Comparison of ENCODE assay signal across 3 cellular contexts in genomic region chr1:235088440-235088839, GRCh38.
TF ChIP-seq lines count a peak whose summit lies in the region.

No MANE protein-coding gene starts in this region.

TF ChIP-seq in GM23338, 12 proteins besides CTCF, POLR2A, EP300 and RAD21 (continues in another document):
- TF ChIP-seq STAT1 (IDR thresholded peaks at IDR 0.05; ENCODE audit: unreplicated experiment), result no peak
- TF ChIP-seq JUNB (IDR thresholded peaks at IDR 0.05; ENCODE audit: unreplicated experiment), result no peak
- no peak for TF ChIP-seq EZH2phosphoT487 (IDR thresholded peaks at IDR 0.05; ENCODE audit: unreplicated experiment)
- no peak for TF ChIP-seq NANOG (IDR thresholded peaks at IDR 0.05; ENCODE audit: borderline replicate concordance)
- no peak for TF ChIP-seq POLR2AphosphoS5 (IDR thresholded peaks at IDR 0.05; ENCODE audit: low read depth)
- TF ChIP-seq ETS1 (IDR thresholded peaks at IDR 0.05), result no peak
- TF ChIP-seq ZNF114 (CRISPR knock-in tag; IDR thresholded peaks at IDR 0.05), result no peak
- TF ChIP-seq CREB1 (CRISPR knock-in tag; IDR thresholded peaks at IDR 0.05; ENCODE audit: low read depth), result no peak
- TF ChIP-seq EZH2 (IDR thresholded peaks at IDR 0.05; ENCODE audit: low read depth, unreplicated experiment), result no peak

TF ChIP-seq in WTC11, 78 proteins besides CTCF, POLR2A, EP300 and RAD21:
- TF ChIP-seq MAX (CRISPR knock-in tag; IDR thresholded peaks at IDR 0.05) (no peak), E2F1 (CRISPR knock-in tag; IDR thresholded peaks at IDR 0.05) (no peak), HMGXB4 (CRISPR knock-in tag; IDR thresholded peaks at IDR 0.05) (no peak), ZNF396 (CRISPR knock-in tag; IDR thresholded peaks at IDR 0.05; ENCODE audit: borderline replicate concordance) (no peak), ERG (CRISPR knock-in tag; IDR thresholded peaks at IDR 0.05) (no peak)

TF ChIP-seq in H1, 55 proteins besides CTCF, POLR2A, EP300 and RAD21:
- no peak for TF ChIP-seq MAX (IDR thresholded peaks at IDR 0.05)
- TF ChIP-seq TAF7 (optimal IDR thresholded peaks at IDR 0.05; ENCODE audit: borderline replicate concordance, low read depth, low read length), result no peak
- no peak for TF ChIP-seq TBP (IDR thresholded peaks at IDR 0.05; ENCODE audit: low read depth, low read length)
- TF ChIP-seq CHD1 (IDR thresholded peaks at IDR 0.05; ENCODE audit: low read depth, low read length), result no peak
- TF ChIP-seq CREB1 (IDR thresholded peaks at IDR 0.05), result no peak
- TF ChIP-seq ATF2 (IDR thresholded peaks at IDR 0.05; ENCODE audit: low read length), result no peak
- no peak for TF ChIP-seq CHD2 (IDR thresholded peaks at IDR 0.05; ENCODE audit: low read length)
- TF ChIP-seq RNF2 (IDR thresholded peaks at IDR 0.05; ENCODE audit: borderline replicate concordance, low read depth, low read length, missing control alignments, poor library complexity, severe bottlenecking), result no peak
- no peak for TF ChIP-seq CBX8 (IDR thresholded peaks at IDR 0.05; ENCODE audit: borderline replicate concordance, low read depth, low read length)
- TF ChIP-seq ZNF274 (IDR thresholded peaks at IDR 0.05; ENCODE audit: borderline replicate concordance, extremely low read depth, low read length), result no peak
- TF ChIP-seq EGR1 (IDR thresholded peaks at IDR 0.05; ENCODE audit: borderline replicate concordance, low read depth, low read length), result no peak
- no peak for TF ChIP-seq NRF1 (IDR thresholded peaks at IDR 0.05; ENCODE audit: low read depth, low read length)
- no peak for TF ChIP-seq KDM4A (IDR thresholded peaks at IDR 0.05; ENCODE audit: low read depth, low read length, severe bottlenecking)
- no peak for TF ChIP-seq KDM5A (IDR thresholded peaks at IDR 0.05; ENCODE audit: low read length)
- TF ChIP-seq ASH2L (IDR thresholded peaks at IDR 0.05; ENCODE audit: low read length), result no peak
- TF ChIP-seq SP1 (IDR thresholded peaks at IDR 0.05; ENCODE audit: low read depth, low read length), result no peak
- no peak for TF ChIP-seq SIRT6 (IDR thresholded peaks at IDR 0.05; ENCODE audit: low read length)
